12 cellular contexts compared by ENCODE assay signal in the genomic region with DNA sequence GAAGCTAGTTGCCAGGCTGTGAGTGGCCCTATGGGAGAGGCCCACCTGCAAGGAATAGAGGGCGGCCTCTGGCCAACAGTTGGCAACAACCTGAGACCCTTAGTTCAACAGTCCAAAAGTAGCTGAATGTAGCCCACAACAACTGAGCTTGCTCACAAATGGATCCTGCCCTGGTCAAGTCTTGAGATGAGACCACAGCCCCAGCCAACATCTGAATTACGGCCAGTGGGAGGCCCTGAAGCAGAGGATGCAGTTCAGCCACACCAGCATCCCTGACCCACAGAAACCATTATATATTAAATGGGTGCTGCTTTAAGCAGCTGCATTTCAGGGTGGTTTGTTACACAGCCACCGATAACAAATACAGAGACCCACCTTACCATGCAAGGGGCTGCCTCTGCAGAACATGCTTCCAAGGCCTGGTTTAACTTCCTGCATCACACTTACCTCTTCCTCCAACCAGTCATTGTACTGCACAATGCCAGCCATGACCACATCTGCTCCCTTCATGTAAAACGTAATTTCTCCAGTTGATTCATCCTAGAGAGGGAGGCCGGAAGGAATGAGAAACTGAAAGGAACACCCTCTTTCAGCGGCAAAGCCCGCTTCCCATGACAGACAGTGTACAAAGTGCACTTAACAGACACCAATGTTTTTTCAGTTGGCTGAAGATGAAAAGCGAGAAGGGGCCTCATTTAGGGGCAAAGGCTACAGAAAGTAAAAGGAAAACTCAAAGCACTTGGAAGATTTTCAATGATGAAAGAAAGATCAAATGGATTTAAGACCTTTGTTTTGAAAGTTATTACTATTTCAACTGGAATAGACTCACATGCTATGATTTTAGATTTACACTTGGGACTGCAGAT.
A peak's percentile ranks its signal among the peaks of the same experiment; 100 is the strongest.
DNase-seq lines count a peak whose midpoint lies in the region; TF ChIP-seq lines count a peak whose summit lies in the region.
"Had no signal": no experiment of that assay in that cellular context is flagged by ENCODE, and none has a peak within 500 bp of the region (broad histone marks: within the 10 kb centered on the region; RNA-seq: fewer than 3 reads in every experiment).

No MANE protein-coding gene starts in this region.

- H3K27ac Mint-ChIP-seq in HFFc6 (peak overlapping the region; percentile 74), nephron (peak overlapping the region; percentile 95 to 97 (median 96))

- H3K36me3 ChIP-seq in BLaER1 (peaks cover 24% of the 10 kb centered on the region), brain microvascular endothelial cell (replicated peaks) (peaks cover 4% of the 10 kb centered on the region)

- H3K4me3 Mint-ChIP-seq in HFFc6 (peak overlapping the region; percentile 54), nephron (peak overlapping the region in 1 of 3 experiments; percentile 10)

- DNase-seq in HFFc6: peak; percentile 54
- peak; percentile 90 for DNase-seq in brain microvascular endothelial cell
- no peak for DNase-seq in NCI-H2081 treated with DMSO at 0.1 percent for 48 hours (lab: John Stamatoyannopoulos, UW)
- DNase-seq in NCI-H2107 (lab: John Stamatoyannopoulos, UW): no peak
- no peak for DNase-seq in ecto neural progenitor cell (ENCODE audit: low spot score)
- DNase-seq: activated naive CD4-positive, alpha-beta T cell treated with Interleukin-2 at 50 U/mL for 16 hours; effector memory CD4-positive, alpha-beta T cell; Karpas-422; NCI-H345; WERI-Rb-1 had no signal

- H3K4me1 ChIP-seq in BLaER1: peaks cover 48% of the 10 kb centered on the region

- H3K4me2 ChIP-seq in BLaER1: peak overlapping the region; percentile 31

- H4K20me1 ChIP-seq in BLaER1: no peaks in the 10 kb centered on the region

- H3K9ac ChIP-seq in BLaER1: no peak overlapping the region

- H3K9me3 Mint-ChIP-seq in HFFc6 (no peaks in the 10 kb centered on the region), nephron (no peaks in the 10 kb centered on the region)

- TF ChIP-seq CTCF in HFFc6 (IDR thresholded peaks at IDR 0.05): no peak
- no peak for TF ChIP-seq CTCF in brain microvascular endothelial cell (IDR thresholded peaks at IDR 0.05; ENCODE audit: low read depth, low read length, missing control alignments)
- TF ChIP-seq CTCF in nephron (IDR thresholded peaks at IDR 0.05; ENCODE audit: unreplicated experiment in 3 of 3): no peak

- in situ Hi-C loops in brain microvascular endothelial cell (cut with HindIII; ENCODE audit: low pct_ligation_motif_present, low sequenced_read_pairs): no loop called here

- H3K27me3 Mint-ChIP-seq in HFFc6 (ENCODE audit: insufficient read depth) (no peaks in the 10 kb centered on the region), nephron (ENCODE audit: low read depth) (no peaks in the 10 kb centered on the region)

- no peaks in the 10 kb centered on the region for H3K27me3 ChIP-seq in BLaER1
- no peaks in the 10 kb centered on the region for H3K27me3 ChIP-seq in brain microvascular endothelial cell (replicated peaks)

- H3K4me1 Mint-ChIP-seq in HFFc6 (ENCODE audit: low read depth) (peaks cover 53% of the 10 kb centered on the region), nephron (peaks cover 51% of the 10 kb centered on the region)

- H3K27ac ChIP-seq in BLaER1 (no peak overlapping the region), brain microvascular endothelial cell (peak overlapping the region; percentile 99)
- H3K27ac ChIP-seq: WERI-Rb-1 had no signal

- H3K4me3 ChIP-seq in BLaER1 (no peak overlapping the region), brain microvascular endothelial cell (ENCODE audit: low read depth, low read length) (no peak overlapping the region)

- H3K36me3 Mint-ChIP-seq in HFFc6 (ENCODE audit: low read depth) (peaks cover 12% of the 10 kb centered on the region), nephron (ENCODE audit: low read depth) (peaks cover 46% of the 10 kb centered on the region)

- peaks cover 6% of the 10 kb centered on the region; the same call in 1 of the 2 replicates for H3K9me3 ChIP-seq in BLaER1

Comparison
In these comparisons a context has a peak if more than half of its experiments do, and no peak if none do; other contexts are left out.
1. DNase-seq: peak in HFFc6 (single experiment) and brain microvascular endothelial cell (single experiment); none in NCI-H2081 treated with DMSO at 0.1 percent for 48 hours (single experiment), NCI-H2107 (single experiment) and ecto neural progenitor cell (single experiment).